Comparison of ENCODE assay signal across 17 cellular contexts in the genomic region with DNA sequence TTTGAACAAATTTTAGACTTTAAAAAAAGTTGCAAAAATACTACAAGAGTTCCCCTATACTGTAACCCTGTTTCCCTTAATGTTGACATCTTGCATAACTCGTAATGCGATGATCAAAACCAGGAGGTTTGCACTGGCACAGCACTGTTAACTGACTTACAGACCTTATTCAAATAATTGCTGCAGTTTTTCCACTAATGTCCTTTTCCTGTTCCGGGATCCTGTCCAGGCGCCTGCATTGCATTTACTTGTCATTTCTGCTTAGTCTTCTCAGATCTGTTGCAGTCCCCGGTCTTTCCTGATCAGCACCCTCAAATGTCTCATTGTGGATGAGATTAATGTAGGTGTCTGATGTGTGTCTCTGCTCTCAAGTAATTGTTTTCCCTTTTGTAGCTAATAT. TPM values are rescaled to one million over a fixed set of nuclear protein-coding genes. Genes with fewer than 3 reads are reported as not detected.
A peak's percentile ranks its signal among the peaks of the same experiment; 100 is the strongest.
DNase-seq lines count a peak whose midpoint lies in the region; ATAC-seq and TF ChIP-seq lines count a peak whose summit lies in the region.
"Had no signal": no experiment of that assay in that cellular context is flagged by ENCODE, and none has a peak within 500 bp of the region (broad histone marks: within the 10 kb centered on the region; RNA-seq: fewer than 3 reads in every experiment).

No MANE protein-coding gene starts in this region.

- no peak overlapping the region for H3K4me3 ChIP-seq in RWPE2 (ENCODE audit: severe bottlenecking)
- H3K4me3 ChIP-seq: A549, HAP-1 had no signal

- H3K9me3 ChIP-seq in RWPE2 (ENCODE audit: severe bottlenecking), result no peaks in the 10 kb centered on the region
- H3K9me3 ChIP-seq: A549, HAP-1 had no signal

- DNase-seq in CD14-positive monocyte (ENCODE audit: low spot score) (no peak), RWPE2 (ENCODE audit: low spot score) (no peak), cerebellar cortex (ENCODE audit: low spot score) (peak; percentile 63), left lobe of liver (ENCODE audit: low spot score) (no peak), ecto neural progenitor cell (ENCODE audit: low spot score) (no peak)
- DNase-seq: COR-L47, DMS153, Kasumi-1, MM.1S, NCI-H1930, RPMI8226 had no signal

- no peak for ATAC-seq in RWPE2 (ENCODE audit: low read depth)
- peak; percentile 62 for ATAC-seq in left lobe of liver
- ATAC-seq in GM21390 (IDR thresholded peaks at IDR 0.05; ENCODE audit: unreplicated experiment), result no peak
- no peak for ATAC-seq in HG03025 (IDR thresholded peaks at IDR 0.05; ENCODE audit: low FRiP score, unreplicated experiment)
- no peak for ATAC-seq in HG03139 (IDR thresholded peaks at IDR 0.05; ENCODE audit: unreplicated experiment)
- ATAC-seq: A549 had no signal

- peak overlapping the region; percentile 63 for H3K27ac ChIP-seq in RWPE2 (ENCODE audit: poor library complexity, severe bottlenecking)
- H3K27ac ChIP-seq: A549 had no signal

- peaks cover 30% of the 10 kb centered on the region for H3K4me1 ChIP-seq in RWPE2 (ENCODE audit: insufficient read depth, poor library complexity, severe bottlenecking)
- H3K4me1 ChIP-seq: A549, HAP-1 had no signal

- peaks cover 81% of the 10 kb centered on the region for H3K4me1 Mint-ChIP-seq in CD14-positive monocyte
- H3K4me1 Mint-ChIP-seq: IgD-negative memory B cell had no signal

- peaks cover under 1% of the 10 kb centered on the region; the same call in 1 of the 2 replicates for H3K36me3 ChIP-seq in RWPE2 (ENCODE audit: low read depth)
- H3K36me3 ChIP-seq: HAP-1 had no signal

- H3K4me3 Mint-ChIP-seq in CD14-positive monocyte, result no peak overlapping the region
- H3K4me3 Mint-ChIP-seq: IgD-negative memory B cell had no signal

- H3K36me3 Mint-ChIP-seq in CD14-positive monocyte, result peaks cover 6 to 8% of the 10 kb centered on the region in 2 donors

- no peaks in the 10 kb centered on the region for H3K9me3 Mint-ChIP-seq in CD14-positive monocyte
- H3K9me3 Mint-ChIP-seq: IgD-negative memory B cell had no signal

- H3K27me3 Mint-ChIP-seq in CD14-positive monocyte (ENCODE audit: low read depth in 3 of 3), result no peaks in the 10 kb centered on the region
- H3K27me3 Mint-ChIP-seq: IgD-negative memory B cell had no signal

- H3K27me3 ChIP-seq in RWPE2 (ENCODE audit: insufficient read depth, poor library complexity, severe bottlenecking), result no peaks in the 10 kb centered on the region

- intact Hi-C loops in CD14-positive monocyte (cut with micrococcal nuclease), result no loop called here

- TF ChIP-seq CTCF in CD14-positive monocyte (IDR thresholded peaks at IDR 0.05) (no peak), RWPE2 (IDR thresholded peaks at IDR 0.05; ENCODE audit: poor library complexity, severe bottlenecking) (no peak)

- H3K27ac Mint-ChIP-seq in CD14-positive monocyte, result peak overlapping the region; percentile 43 to 75 (median 68)
- H3K27ac Mint-ChIP-seq: IgD-negative memory B cell had no signal

RNA-seq across cellular contexts. Expression of a gene that starts 32.0 kb away (rescaled TPM):
- polyA plus RNA-seq in CD14-positive monocyte, result 100 to 1,000 TPM; 486 to 591 TPM
- 214 TPM for total RNA-seq in left lobe of liver

RNA-seq across cellular contexts. Expression of a gene that starts 57.9 kb away (rescaled TPM):
- polyA plus RNA-seq in CD14-positive monocyte, result 10 to 100 TPM; 13.3 to 23.6 TPM
- 3.7 TPM for total RNA-seq in left lobe of liver
